3 cellular contexts compared by ENCODE assay signal in genomic region chr13:46559272-46559805, GRCh38.
TF ChIP-seq lines count a peak whose summit lies in the region.

No MANE protein-coding gene starts in this region.

TF ChIP-seq in SK-N-SH, 30 proteins besides CTCF, POLR2A, EP300 and RAD21:
- no peak for TF ChIP-seq RXRA (IDR thresholded peaks at IDR 0.05; ENCODE audit: borderline replicate concordance, low read depth)
- no peak for TF ChIP-seq NRF1 (IDR thresholded peaks at IDR 0.05; ENCODE audit: low read depth, low read length)
- TF ChIP-seq, protein P1, sequence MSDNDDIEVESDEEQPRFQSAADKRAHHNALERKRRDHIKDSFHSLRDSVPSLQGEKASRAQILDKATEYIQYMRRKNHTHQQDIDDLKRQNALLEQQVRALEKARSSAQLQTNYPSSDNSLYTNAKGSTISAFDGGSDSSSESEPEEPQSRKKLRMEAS (IDR thresholded peaks at IDR 0.05; ENCODE audit: low read depth): no peak
- TF ChIP-seq EZH2phosphoT487 (IDR thresholded peaks at IDR 0.05; ENCODE audit: borderline replicate concordance, low read depth): no peak
- no peak for TF ChIP-seq RCOR1 (IDR thresholded peaks at IDR 0.05; ENCODE audit: low read length)
- TF ChIP-seq ELF1 (IDR thresholded peaks at IDR 0.05): no peak
- TF ChIP-seq SIN3A (IDR thresholded peaks at IDR 0.05; ENCODE audit: borderline replicate concordance, low read depth, low read length): no peak
- no peak for TF ChIP-seq CHD2 (IDR thresholded peaks at IDR 0.05; ENCODE audit: low read length, partially characterized antibody)
- TF ChIP-seq, protein P2, sequence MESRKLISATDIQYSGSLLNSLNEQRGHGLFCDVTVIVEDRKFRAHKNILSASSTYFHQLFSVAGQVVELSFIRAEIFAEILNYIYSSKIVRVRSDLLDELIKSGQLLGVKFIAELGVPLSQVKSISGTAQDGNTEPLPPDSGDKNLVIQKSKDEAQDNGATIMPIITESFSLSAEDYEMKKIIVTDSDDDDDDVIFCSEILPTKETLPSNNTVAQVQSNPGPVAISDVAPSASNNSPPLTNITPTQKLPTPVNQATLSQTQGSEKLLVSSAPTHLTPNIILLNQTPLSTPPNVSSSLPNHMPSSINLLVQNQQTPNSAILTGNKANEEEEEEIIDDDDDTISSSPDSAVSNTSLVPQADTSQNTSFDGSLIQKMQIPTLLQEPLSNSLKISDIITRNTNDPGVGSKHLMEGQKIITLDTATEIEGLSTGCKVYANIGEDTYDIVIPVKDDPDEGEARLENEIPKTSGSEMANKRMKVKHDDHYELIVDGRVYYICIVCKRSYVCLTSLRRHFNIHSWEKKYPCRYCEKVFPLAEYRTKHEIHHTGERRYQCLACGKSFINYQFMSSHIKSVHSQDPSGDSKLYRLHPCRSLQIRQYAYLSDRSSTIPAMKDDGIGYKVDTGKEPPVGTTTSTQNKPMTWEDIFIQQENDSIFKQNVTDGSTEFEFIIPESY (IDR thresholded peaks at IDR 0.05; ENCODE audit: borderline replicate concordance, low read depth): no peak
- TF ChIP-seq IRF3 (IDR thresholded peaks at IDR 0.05; ENCODE audit: low read depth, low read length): no peak
- TF ChIP-seq, protein P3, sequence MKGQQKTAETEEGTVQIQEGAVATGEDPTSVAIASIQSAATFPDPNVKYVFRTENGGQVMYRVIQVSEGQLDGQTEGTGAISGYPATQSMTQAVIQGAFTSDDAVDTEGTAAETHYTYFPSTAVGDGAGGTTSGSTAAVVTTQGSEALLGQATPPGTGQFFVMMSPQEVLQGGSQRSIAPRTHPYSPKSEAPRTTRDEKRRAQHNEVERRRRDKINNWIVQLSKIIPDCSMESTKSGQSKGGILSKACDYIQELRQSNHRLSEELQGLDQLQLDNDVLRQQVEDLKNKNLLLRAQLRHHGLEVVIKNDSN (IDR thresholded peaks at IDR 0.05; ENCODE audit: borderline replicate concordance, low read depth): no peak
TF ChIP-seq in SK-N-SH: peak in this region for 0.

TF ChIP-seq in SK-N-SH treated with all-trans-retinoic acid at 6 μM for 48 hours, 23 proteins besides CTCF, POLR2A, EP300 and RAD21:
- no peak for TF ChIP-seq TOX (CRISPR knock-in tag; IDR thresholded peaks at IDR 0.05; ENCODE audit: borderline replicate concordance)
- TF ChIP-seq ESRRG (CRISPR knock-in tag; IDR thresholded peaks at IDR 0.05): no peak
- TF ChIP-seq, protein P4, sequence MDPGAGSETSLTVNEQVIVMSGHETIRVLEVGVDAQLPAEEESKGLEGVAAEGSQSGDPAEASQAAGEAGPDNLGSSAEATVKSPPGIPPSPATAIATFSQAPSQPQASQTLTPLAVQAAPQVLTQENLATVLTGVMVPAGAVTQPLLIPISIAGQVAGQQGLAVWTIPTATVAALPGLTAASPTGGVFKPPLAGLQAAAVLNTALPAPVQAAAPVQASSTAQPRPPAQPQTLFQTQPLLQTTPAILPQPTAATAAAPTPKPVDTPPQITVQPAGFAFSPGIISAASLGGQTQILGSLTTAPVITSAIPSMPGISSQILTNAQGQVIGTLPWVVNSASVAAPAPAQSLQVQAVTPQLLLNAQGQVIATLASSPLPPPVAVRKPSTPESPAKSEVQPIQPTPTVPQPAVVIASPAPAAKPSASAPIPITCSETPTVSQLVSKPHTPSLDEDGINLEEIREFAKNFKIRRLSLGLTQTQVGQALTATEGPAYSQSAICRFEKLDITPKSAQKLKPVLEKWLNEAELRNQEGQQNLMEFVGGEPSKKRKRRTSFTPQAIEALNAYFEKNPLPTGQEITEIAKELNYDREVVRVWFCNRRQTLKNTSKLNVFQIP (CRISPR knock-in tag; IDR thresholded peaks at IDR 0.05; ENCODE audit: borderline replicate concordance, low read depth): no peak
- TF ChIP-seq CSDC2 (CRISPR knock-in tag; IDR thresholded peaks at IDR 0.05): no peak
- no peak for TF ChIP-seq GLIS3 (CRISPR knock-in tag; IDR thresholded peaks at IDR 0.05)
- no peak for TF ChIP-seq ZNF565 (CRISPR knock-in tag; conservative IDR thresholded peaks at IDR 0.05; ENCODE audit: low read depth)
- TF ChIP-seq OSR1 (CRISPR knock-in tag; IDR thresholded peaks at IDR 0.05): no peak
TF ChIP-seq in SK-N-SH treated with all-trans-retinoic acid at 6 μM for 48 hours: peak in this region for 0.

TF ChIP-seq in IMR-90, 13 proteins besides CTCF, POLR2A, EP300 and RAD21 (continued from another document):
- TF ChIP-seq SMC3 (IDR thresholded peaks at IDR 0.05; ENCODE audit: low read depth, low read length) (no peak), ELK1 (IDR thresholded peaks at IDR 0.05; ENCODE audit: borderline replicate concordance, low read depth, low read length) (no peak), MAFK (IDR thresholded peaks at IDR 0.05; ENCODE audit: low read depth, low read length) (no peak), FOS (IDR thresholded peaks at IDR 0.05; ENCODE audit: low read depth, low read length) (no peak), MAZ (IDR thresholded peaks at IDR 0.05; ENCODE audit: borderline replicate concordance, low read depth, low read length) (no peak), CEBPB (IDR thresholded peaks at IDR 0.05; ENCODE audit: low read depth, low read length) (no peak), CHD1 (IDR thresholded peaks at IDR 0.05; ENCODE audit: low read depth, low read length) (no peak), NFE2L2 (IDR thresholded peaks at IDR 0.05; ENCODE audit: low read depth, low read length) (no peak), BHLHE40 (IDR thresholded peaks at IDR 0.05; ENCODE audit: low read depth, low read length) (no peak)
TF ChIP-seq in IMR-90: peak in this region for 0.
